ENCODE assay signal across 1 cellular context in genomic region chr14:102524451-102525212, GRCh38.
TF ChIP-seq lines count a peak whose summit lies in the region.

No MANE protein-coding gene starts in this region.

TF ChIP-seq in SK-N-SH, 30 proteins besides CTCF, POLR2A, EP300 and RAD21 (continued from another document):
- TF ChIP-seq GABPA (IDR thresholded peaks at IDR 0.05; ENCODE audit: low read depth) = no peak
- 0 out of 2 replicates have a peak, but pooled peaks have one; percentile 13 for TF ChIP-seq REST (IDR thresholded peaks at IDR 0.05; ENCODE audit: low read depth, low read length)
- peak; percentile 91 for TF ChIP-seq POLR2AphosphoS5 (IDR thresholded peaks at IDR 0.05; ENCODE audit: low read depth, low read length)
